ENCODE assay signal across 34 cellular contexts in the genomic region with DNA sequence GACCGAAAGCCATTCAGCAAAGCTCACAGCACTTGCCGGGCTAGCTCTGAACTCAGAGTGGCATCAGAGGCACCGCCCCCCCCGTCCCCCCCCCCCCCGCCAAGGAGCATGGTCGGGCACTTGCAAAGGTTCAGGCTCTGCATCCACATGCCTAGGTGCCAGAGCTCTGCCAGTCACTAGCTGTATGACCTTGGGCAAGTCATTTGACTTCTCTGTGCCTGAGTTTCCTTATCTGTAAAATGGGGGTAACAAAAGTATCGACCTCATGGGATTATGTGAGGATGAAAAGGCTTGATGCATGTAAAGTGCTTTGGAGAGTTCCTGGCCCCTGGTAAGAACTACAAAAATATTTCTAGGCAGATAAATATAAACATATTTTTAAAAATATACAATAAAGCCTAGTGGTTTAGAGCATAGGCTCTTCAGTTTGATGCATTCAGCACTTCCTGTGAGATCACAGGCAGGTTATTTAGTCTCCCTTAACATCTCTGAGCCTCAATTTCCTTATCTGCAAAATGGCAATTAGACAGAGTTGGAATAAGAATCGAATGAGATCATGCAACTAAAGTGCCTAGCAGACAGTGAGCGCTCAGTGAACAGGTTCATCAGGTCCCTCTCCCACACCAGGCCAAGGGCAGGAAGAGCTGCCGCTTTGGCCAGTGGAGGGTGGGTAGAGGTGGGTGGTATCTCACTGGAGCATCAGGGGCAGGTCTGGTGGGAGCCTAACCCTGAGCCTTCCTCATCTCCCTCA.
"Had no signal": no experiment of that assay in that cellular context is flagged by ENCODE, and none has a peak within 500 bp of the region (broad histone marks: within the 10 kb centered on the region; RNA-seq: fewer than 3 reads in every experiment).

No MANE protein-coding gene starts in this region.

- H3K9me3 Mint-ChIP-seq: activated B cell treated with CpG ODN at 0.5 μM for 24 hours; activated CD4-positive, alpha-beta memory T cell treated with anti-CD3 and anti-CD28 coated beads, Interleukin-2, amount 10 ng/mL, durations not matched to agents 7 days and 5 days; activated T-cell treated with anti-CD3 and anti-CD28 coated beads, Interleukin-2, amount 50 U/mL, for 4 hours; activated T-helper 17 cell treated with anti-CD3 and anti-CD28 coated beads, Interleukin-2, amount 50 U/mL, for 72 hours; central memory CD8-positive, alpha-beta T cell; dendritic cell treated with granulocyte-macrophage colony-stimulating factor and Interleukin-4, amounts not matched to agents 40 ng/mL and 50 ng/mL, for 4 days; effector memory CD8-positive, alpha-beta T cell; T-helper 2 cell treated with Interferon-gamma antibody and Interleukin-4, amounts not matched to agents 5 μg/mL and 100 μg/mL, for 36 hours had no signal

- H3K4me3 Mint-ChIP-seq: activated B cell treated with CpG ODN at 0.5 μM for 24 hours; activated CD4-positive, alpha-beta memory T cell treated with anti-CD3 and anti-CD28 coated beads, Interleukin-2, amount 10 ng/mL, durations not matched to agents 7 days and 5 days; activated naive CD8-positive, alpha-beta T cell; activated T-cell treated with anti-CD3 and anti-CD28 coated beads, Interleukin-2, amount 50 U/mL, for 4 hours; activated T-helper 17 cell treated with anti-CD3 and anti-CD28 coated beads, Interleukin-2, amount 50 U/mL, for 72 hours; central memory CD8-positive, alpha-beta T cell; dendritic cell treated with granulocyte-macrophage colony-stimulating factor and Interleukin-4, amounts not matched to agents 40 ng/mL and 50 ng/mL, for 4 days; effector memory CD8-positive, alpha-beta T cell; T-helper 17 cell; T-helper 2 cell treated with Interferon-gamma antibody and Interleukin-4, amounts not matched to agents 5 μg/mL and 100 μg/mL, for 36 hours had no signal

- H3K27ac ChIP-seq: brain microvascular endothelial cell, coronary artery, esophagus muscularis mucosa, foreskin keratinocyte, gastrocnemius medialis, heart left ventricle, WERI-Rb-1 had no signal

- H3K4me3 ChIP-seq: coronary artery, dorsolateral prefrontal cortex, esophagus muscularis mucosa, gastrocnemius medialis, heart left ventricle had no signal

- ATAC-seq: activated CD4-positive, CD25-positive, alpha-beta regulatory T cell treated with anti-CD3 and anti-CD28 coated beads, Interleukin-2, amount 50 U/mL, for 24 hours; activated T-cell treated with anti-CD3 and anti-CD28 coated beads, Interleukin-2, amount 50 U/mL, for 4 hours; activated T-helper 17 cell treated with anti-CD3 and anti-CD28 coated beads, Interleukin-2, amount 50 U/mL, for 72 hours; effector memory CD8-positive, alpha-beta T cell; foreskin keratinocyte; gastrocnemius medialis; heart left ventricle; T-helper 17 cell had no signal

- H3K27me3 Mint-ChIP-seq: dendritic cell treated with granulocyte-macrophage colony-stimulating factor and Interleukin-4, amounts not matched to agents 40 ng/mL and 50 ng/mL, for 4 days had no signal

- H3K27me3 ChIP-seq: brain microvascular endothelial cell, esophagus muscularis mucosa, foreskin keratinocyte, gastrocnemius medialis had no signal

- H3K4me1 ChIP-seq: esophagus muscularis mucosa, gastrocnemius medialis, heart left ventricle had no signal

- FAIRE-seq: astrocyte, bronchial epithelial cell had no signal

- H3K27ac Mint-ChIP-seq: activated B cell treated with CpG ODN at 0.5 μM for 24 hours; activated CD4-positive, alpha-beta memory T cell treated with anti-CD3 and anti-CD28 coated beads, Interleukin-2, amount 10 ng/mL, durations not matched to agents 7 days and 5 days; activated naive CD8-positive, alpha-beta T cell; activated T-helper 17 cell treated with anti-CD3 and anti-CD28 coated beads, Interleukin-2, amount 50 U/mL, for 72 hours; dendritic cell treated with granulocyte-macrophage colony-stimulating factor and Interleukin-4, amounts not matched to agents 40 ng/mL and 50 ng/mL, for 4 days; effector memory CD8-positive, alpha-beta T cell; T-helper 17 cell; T-helper 2 cell treated with Interferon-gamma antibody and Interleukin-4, amounts not matched to agents 5 μg/mL and 100 μg/mL, for 36 hours had no signal

- DNase-seq: activated B cell treated with CpG ODN at 0.5 μM for 24 hours; activated CD4-positive, alpha-beta memory T cell treated with anti-CD3 and anti-CD28 coated beads, Interleukin-2, amount 10 ng/mL, durations not matched to agents 7 days and 5 days; activated CD4-positive, alpha-beta T cell treated with anti-CD3 and anti-CD28 coated beads for 48 hours; activated CD4-positive, alpha-beta T cell treated with anti-CD3 and anti-CD28 coated beads, Interleukin-2, amount 50 U/mL, for 4 hours; activated effector memory CD4-positive, alpha-beta T cell treated with Interleukin-2 at 50 U/mL for 16 hours; activated gamma-delta T cell treated with Interleukin-2 at 50 U/mL for 16 hours; activated naive CD4-positive, alpha-beta T cell treated with anti-CD3 and anti-CD28 coated beads, Interleukin-2, amount 50 U/mL, for 16 hours; activated naive CD4-positive, alpha-beta T cell treated with Interleukin-2 at 50 U/mL for 16 hours; activated T-cell treated with anti-CD3 and anti-CD28 coated beads, Interleukin-2, amount 50 U/mL, for 4 hours; amniotic stem cell; anterior cingulate cortex; brain microvascular endothelial cell; dorsolateral prefrontal cortex; effector CD4-positive, alpha-beta T cell; effector memory CD8-positive, alpha-beta T cell; erythroblast; foreskin keratinocyte; gastrocnemius medialis; glutamatergic neuron; heart left ventricle; T-helper 1 cell; T-helper 17 cell; T1000; WERI-Rb-1 had no signal

- H3K36me3 ChIP-seq: brain microvascular endothelial cell, esophagus muscularis mucosa, gastrocnemius medialis, heart left ventricle, WERI-Rb-1 had no signal

- H3K9me3 ChIP-seq: gastrocnemius medialis had no signal

- H3K4me1 Mint-ChIP-seq: activated B cell treated with CpG ODN at 0.5 μM for 24 hours; activated CD4-positive, alpha-beta memory T cell treated with anti-CD3 and anti-CD28 coated beads, Interleukin-2, amount 10 ng/mL, durations not matched to agents 7 days and 5 days; activated T-helper 17 cell treated with anti-CD3 and anti-CD28 coated beads, Interleukin-2, amount 50 U/mL, for 72 hours; central memory CD8-positive, alpha-beta T cell had no signal
